Comparison of ENCODE assay signal across 8 cellular contexts in the genomic region with DNA sequence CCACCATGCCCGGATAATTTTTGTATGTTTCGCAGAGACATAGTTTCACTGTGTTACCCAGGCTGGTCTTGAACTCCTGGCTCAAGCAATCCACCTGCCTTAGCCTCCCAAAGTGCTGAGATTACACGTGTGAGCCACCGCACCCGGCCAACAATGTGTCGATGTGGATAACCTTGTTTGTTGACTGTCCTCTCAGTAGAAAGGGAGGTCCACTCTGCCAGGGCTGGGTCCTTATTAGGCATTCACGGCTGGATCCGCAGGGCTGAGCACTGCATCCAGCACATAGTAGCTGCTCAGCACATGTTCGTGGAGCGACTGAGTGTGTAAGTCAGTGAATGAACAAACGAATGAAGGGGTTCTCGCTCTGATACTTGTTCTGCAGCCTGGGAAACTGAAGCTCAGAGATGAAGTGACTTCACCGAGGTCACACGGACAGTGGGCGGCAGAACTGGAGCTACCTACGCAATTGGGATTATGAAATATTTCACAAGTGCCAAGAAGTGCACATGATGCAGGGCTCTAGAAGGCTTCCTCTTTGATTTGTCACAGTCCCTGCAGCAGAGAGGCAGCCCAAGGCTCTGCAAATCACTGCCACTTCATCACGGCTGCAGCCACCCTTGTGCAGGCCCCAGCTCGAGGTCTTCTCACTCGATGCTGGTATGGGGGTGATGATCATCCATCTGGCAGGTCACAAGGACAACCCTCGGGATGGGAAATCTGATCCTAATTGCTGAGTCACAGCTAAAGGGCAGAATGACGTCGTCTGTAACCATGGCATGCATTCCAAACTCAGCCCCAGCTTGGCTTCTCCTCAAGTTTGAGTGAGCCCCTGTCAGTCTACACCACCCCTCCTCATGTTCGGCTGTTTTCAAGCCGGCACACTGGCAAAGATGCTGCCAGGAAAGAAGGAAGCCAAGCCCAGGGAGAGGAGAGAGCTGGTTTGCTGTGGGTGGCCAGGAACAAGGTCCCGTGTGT. TPM values are rescaled to one million over a fixed set of nuclear protein-coding genes. Genes with fewer than 3 reads are reported as not detected.
A peak's percentile ranks its signal among the peaks of the same experiment; 100 is the strongest.
DNase-seq lines count a peak whose midpoint lies in the region; ATAC-seq, FAIRE-seq and TF ChIP-seq lines count a peak whose summit lies in the region.

No MANE protein-coding gene starts in this region.

- FAIRE-seq in keratinocyte (lab: Jason Lieb, UNC), result peak; percentile 77

- H3K9me3 ChIP-seq in keratinocyte (ENCODE audit: control insufficient read depth, low read depth, low read length), result no peaks in the 10 kb centered on the region
- H3K9me3 ChIP-seq in skeletal muscle tissue (ENCODE audit: control insufficient read depth in 3 of 3, low read length in 3 of 3), result no peaks in the 10 kb centered on the region

- no peak overlapping the region for H3K4me3 Mint-ChIP-seq in GM23338

- DNase-seq in GM23338 (ENCODE audit: low spot score) (peak; percentile 81), NCI-H774 (lab: John Stamatoyannopoulos, UW) (peak; percentile 8), cardiac fibroblast (ENCODE audit: low read depth in 2 of 2) (peak; percentile 99), keratinocyte (ENCODE audit: low read depth, low spot score) (peak; percentile 74)
- DNase-seq in stimulated activated CD4-positive, alpha-beta T cell treated with anti-CD3 and anti-CD28 coated beads, Interleukin-4, amount 100 ng/mL, for 24 hours, result no peak

- no peaks in the 10 kb centered on the region for H3K79me2 ChIP-seq in GM23338 (replicated peaks; ENCODE audit: insufficient read depth)
- H3K79me2 ChIP-seq in keratinocyte (ENCODE audit: control insufficient read depth, insufficient read depth, low read length), result no peaks in the 10 kb centered on the region

- H3K36me3 ChIP-seq in GM23338 (ENCODE audit: insufficient read depth), result no peaks in the 10 kb centered on the region
- no peaks in the 10 kb centered on the region for H3K36me3 ChIP-seq in keratinocyte (ENCODE audit: control insufficient read depth in 2 of 2, extremely low read depth in 1 of 2, insufficient read depth in 2 of 2, low read length in 2 of 2)
- no peaks in the 10 kb centered on the region for H3K36me3 ChIP-seq in skeletal muscle tissue (ENCODE audit: control insufficient read depth in 3 of 3, insufficient read depth in 3 of 3, low read length in 3 of 3)

- ATAC-seq in GM23338 (no peak; the same call in 1 of the 3 replicates), HG02938 (IDR thresholded peaks at IDR 0.05; ENCODE audit: unreplicated experiment) (no peak), HG03565 (IDR thresholded peaks at IDR 0.05; ENCODE audit: unreplicated experiment) (no peak)

- H3K4me1 Mint-ChIP-seq in GM23338, result peaks cover 31% of the 10 kb centered on the region

- TF ChIP-seq CTCF in GM23338 (conservative IDR thresholded peaks at IDR 0.05; ENCODE audit: low read depth in 2 of 2), result no peak
- TF ChIP-seq CTCF in cardiac fibroblast (IDR thresholded peaks at IDR 0.05; ENCODE audit: low read depth, low read length), result no peak
- TF ChIP-seq CTCF in keratinocyte (optimal IDR thresholded peaks at IDR 0.05 in 1 of 3, IDR thresholded peaks at IDR 0.05 in 1 of 3, conservative IDR thresholded peaks at IDR 0.05 in 1 of 3; ENCODE audit: extremely low read depth in 1 of 3, insufficient read depth in 2 of 3, low read length in 3 of 3), result no peak

- no peaks in the 10 kb centered on the region for H3K36me3 Mint-ChIP-seq in GM23338 (ENCODE audit: low read depth)

- H3K27me3 Mint-ChIP-seq in GM23338 (ENCODE audit: insufficient read depth, low read depth, poor library complexity), result peaks cover 10% of the 10 kb centered on the region

- H3K4me1 ChIP-seq in GM23338 (ENCODE audit: insufficient read depth) (peaks cover 6% of the 10 kb centered on the region; the same call in 1 of the 2 replicates), keratinocyte (ENCODE audit: control insufficient read depth, extremely low read depth, insufficient read depth, low read length) (peaks cover 23% of the 10 kb centered on the region), skeletal muscle tissue (ENCODE audit: control insufficient read depth in 3 of 3, insufficient read depth in 3 of 3, low read length in 3 of 3) (peaks cover 23 to 27% (median 25%) of the 10 kb centered on the region in 3 donors)

- H3K9me2 ChIP-seq in GM23338 (ENCODE audit: insufficient read depth), result no peaks in the 10 kb centered on the region

- H3K9me3 Mint-ChIP-seq in GM23338, result no peaks in the 10 kb centered on the region

- H3K27ac ChIP-seq in GM23338 (ENCODE audit: low read depth) (no peak overlapping the region), keratinocyte (ENCODE audit: control insufficient read depth, insufficient read depth, low read length) (peak overlapping the region; percentile 89), skeletal muscle tissue (ENCODE audit: low read depth, low read length) (peak overlapping the region; percentile 94)

- peak overlapping the region; percentile 70 for H3K9ac ChIP-seq in keratinocyte (ENCODE audit: control insufficient read depth, extremely low read depth, insufficient read depth, low read length)
- peak overlapping the region; percentile 70 to 87 (median 77) for H3K9ac ChIP-seq in skeletal muscle tissue (ENCODE audit: low read depth in 1 of 3, low read length in 3 of 3)

- H3K4me2 ChIP-seq in GM23338 (no peak overlapping the region), keratinocyte (ENCODE audit: control insufficient read depth, extremely low read depth, insufficient read depth, low read depth, low read length) (peak overlapping the region; percentile 24)

- no peaks in the 10 kb centered on the region for H3K9me1 ChIP-seq in keratinocyte (ENCODE audit: control insufficient read depth, extremely low read depth, insufficient read depth, low read length)

- H3K4me3 ChIP-seq in GM23338, result no peak overlapping the region
- no peak overlapping the region for H3K4me3 ChIP-seq in cardiac fibroblast (replicated peaks in 1 of 2; ENCODE audit: low read depth in 2 of 2, low read length in 2 of 2)
- no peak overlapping the region for H3K4me3 ChIP-seq in keratinocyte (ENCODE audit: control insufficient read depth in 2 of 3, extremely low read depth in 1 of 3, insufficient read depth in 2 of 3, low read depth in 1 of 3, low read length in 3 of 3)
- peak overlapping the region; percentile 41 to 61 (median 45) for H3K4me3 ChIP-seq in skeletal muscle tissue (ENCODE audit: low read length in 3 of 3)

- peak overlapping the region; percentile 63 for H2AFZ ChIP-seq in GM23338
- peak overlapping the region; percentile 75 for H2AFZ ChIP-seq in keratinocyte (ENCODE audit: control insufficient read depth, low read length)

- H4K20me1 ChIP-seq in GM23338 (replicated peaks; ENCODE audit: insufficient read depth), result no peaks in the 10 kb centered on the region
- no peaks in the 10 kb centered on the region for H4K20me1 ChIP-seq in keratinocyte (ENCODE audit: control insufficient read depth, extremely low read depth, insufficient read depth, low read length)

- H3K27ac Mint-ChIP-seq in GM23338, result peak overlapping the region; percentile 70

- no peaks in the 10 kb centered on the region for H3K27me3 ChIP-seq in GM23338 (ENCODE audit: insufficient read depth)
- no peaks in the 10 kb centered on the region for H3K27me3 ChIP-seq in keratinocyte (ENCODE audit: control insufficient read depth, extremely low read depth, insufficient read depth, low read length)
- no peaks in the 10 kb centered on the region for H3K27me3 ChIP-seq in skeletal muscle tissue (ENCODE audit: control insufficient read depth in 3 of 3, insufficient read depth in 3 of 3, low read length in 3 of 3)

- dilution Hi-C loops in keratinocyte (cut with MboI; ENCODE audit: extremely low pct_ligation_motif_present, low sequenced_read_pairs), result no loop called here

- peaks cover 18% of the 10 kb centered on the region; the same call in 1 of the 2 replicates for H3F3A ChIP-seq in GM23338 (replicated peaks; ENCODE audit: low read depth)

TF ChIP-seq in GM23338, 12 proteins besides CTCF, POLR2A, EP300 and RAD21:
- TF ChIP-seq NANOG (IDR thresholded peaks at IDR 0.05; ENCODE audit: borderline replicate concordance), result no peak
- peak; percentile 60; the same call in 1 of the 2 replicates for TF ChIP-seq CREB1 (CRISPR knock-in tag; IDR thresholded peaks at IDR 0.05; ENCODE audit: low read depth)

RNA-seq across cellular contexts. Expression of a gene that starts 28.0 kb away (rescaled TPM):
- 62.6 and 63.3 TPM in 2 replicates for total RNA-seq in GM23338 (2014; rRNA removed; shearing (Covaris generic))
- polyA plus RNA-seq in GM23338 (2016; fragmentation: Nextera tagmentation; extraction: Ambion mirVana) (19.0 and 20.5 TPM in 2 replicates), keratinocyte (15.9 to 18.1 TPM (median 17.3 TPM) in 3 replicates)
- polyA plus RNA-seq in keratinocyte (2011; ENCODE audit: low read depth), result 6.6 TPM
- 19.3 and 21.9 TPM in 2 replicates for polyA plus RNA-seq in keratinocyte (2011; cell fraction: cytosol; rRNA removed)
- polyA plus RNA-seq in keratinocyte (2011; cell fraction: nucleus; rRNA removed), result 16.5 and 16.8 TPM in 2 replicates
- 12.8 and 15.6 TPM in 2 replicates for polyA plus RNA-seq in keratinocyte (2012; ENCODE audit: low replicate concordance)
- 10.2 to 11.8 TPM (median 11.2 TPM) in 3 replicates for polyA minus RNA-seq in keratinocyte
- polyA minus RNA-seq in keratinocyte (2011; cell fraction: cytosol; rRNA and poly(A)+ RNA removed), result 17.3 TPM
- 6.4 and 10.1 TPM in 2 replicates for polyA minus RNA-seq in keratinocyte (2011; cell fraction: nucleus; rRNA and poly(A)+ RNA removed)
- total RNA-seq in skeletal muscle tissue, result 14.6 TPM

RNA-seq across cellular contexts. Expression of a gene that starts 53.5 kb away (rescaled TPM):
- 131 and 139 TPM in 2 replicates for total RNA-seq in GM23338 (2014; rRNA removed; shearing (Covaris generic))
- polyA plus RNA-seq in GM23338 (2016; fragmentation: Nextera tagmentation; extraction: Ambion mirVana) (147 and 158 TPM in 2 replicates), keratinocyte (56.8 to 145 TPM (median 85.4 TPM) in 3 replicates)
- 40.8 TPM for polyA plus RNA-seq in keratinocyte (2011; ENCODE audit: low read depth)
- 145 and 178 TPM in 2 replicates for polyA plus RNA-seq in keratinocyte (2011; cell fraction: cytosol; rRNA removed)
- polyA plus RNA-seq in keratinocyte (2011; cell fraction: nucleus; rRNA removed), result 81.8 and 90.5 TPM in 2 replicates
- polyA plus RNA-seq in keratinocyte (2012; ENCODE audit: low replicate concordance), result 118 and 158 TPM in 2 replicates
- 98.1 to 234 TPM (median 126 TPM) in 3 replicates for polyA minus RNA-seq in keratinocyte
- 127 TPM for polyA minus RNA-seq in keratinocyte (2011; cell fraction: cytosol; rRNA and poly(A)+ RNA removed)
- 34.0 and 41.3 TPM in 2 replicates for polyA minus RNA-seq in keratinocyte (2011; cell fraction: nucleus; rRNA and poly(A)+ RNA removed)
- 17.2 TPM for total RNA-seq in skeletal muscle tissue

Comparison
In these comparisons a context has a peak if more than half of its experiments do, and no peak if none do; other contexts are left out.
1. H3K4me3 ChIP-seq: peak in skeletal muscle tissue (3 of 3); none in GM23338 (single experiment), cardiac fibroblast (0 of 2) and keratinocyte (0 of 3).